Comparison of ENCODE assay signal across 2 cellular contexts in the genomic region with DNA sequence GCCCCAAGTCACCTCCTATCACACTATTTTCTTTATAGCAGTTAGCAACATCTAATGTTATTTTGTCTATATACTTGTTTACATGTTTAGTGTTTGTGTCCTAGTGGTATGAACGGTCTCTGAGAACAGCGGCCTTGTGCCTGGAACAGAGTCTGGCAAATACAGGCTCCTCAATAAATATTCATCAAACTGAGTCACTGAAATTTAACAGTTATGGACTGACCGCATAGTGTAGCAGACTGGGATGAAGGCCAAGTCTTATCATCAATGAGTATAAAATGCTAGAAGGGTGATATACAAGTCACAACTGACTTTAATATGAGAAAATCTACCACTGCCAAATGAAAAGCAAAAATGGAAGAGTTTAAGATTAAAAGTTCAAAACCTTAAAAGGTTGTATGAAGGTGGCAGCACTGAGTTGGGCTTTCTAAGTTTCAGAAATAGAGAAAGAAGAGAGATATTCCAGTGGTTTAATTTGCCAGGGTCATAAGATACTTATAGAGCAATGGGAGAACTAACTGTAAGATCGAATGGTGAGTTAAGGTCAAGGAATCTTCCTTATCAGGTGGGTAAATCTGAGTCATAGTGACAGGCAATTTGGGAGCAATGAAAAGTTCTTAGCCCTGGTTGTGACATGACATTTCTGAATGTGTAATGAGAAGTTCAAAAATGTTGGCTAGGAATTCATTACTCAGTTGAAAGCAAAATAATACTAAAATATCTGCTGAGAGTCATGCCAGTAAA.
TF ChIP-seq lines count a peak whose summit lies in the region.

No MANE protein-coding gene starts in this region.

TF ChIP-seq in A549, 52 proteins besides CTCF, POLR2A, EP300 and RAD21:
- no peak for TF ChIP-seq CHD2 (IDR thresholded peaks at IDR 0.05; ENCODE audit: low read length, partially characterized antibody)
- no peak for TF ChIP-seq SMC3 (IDR thresholded peaks at IDR 0.05)
- TF ChIP-seq FOSL2 (IDR thresholded peaks at IDR 0.05): no peak
- peak; percentile 64 for TF ChIP-seq FOSL2 (CRISPR knock-in tag; IDR thresholded peaks at IDR 0.05)
- TF ChIP-seq CEBPB (IDR thresholded peaks at IDR 0.05): 0 out of 4 replicates have a peak, but pooled peaks of 1 of the 2 experiments have one; percentile 33
- TF ChIP-seq, protein P1, sequence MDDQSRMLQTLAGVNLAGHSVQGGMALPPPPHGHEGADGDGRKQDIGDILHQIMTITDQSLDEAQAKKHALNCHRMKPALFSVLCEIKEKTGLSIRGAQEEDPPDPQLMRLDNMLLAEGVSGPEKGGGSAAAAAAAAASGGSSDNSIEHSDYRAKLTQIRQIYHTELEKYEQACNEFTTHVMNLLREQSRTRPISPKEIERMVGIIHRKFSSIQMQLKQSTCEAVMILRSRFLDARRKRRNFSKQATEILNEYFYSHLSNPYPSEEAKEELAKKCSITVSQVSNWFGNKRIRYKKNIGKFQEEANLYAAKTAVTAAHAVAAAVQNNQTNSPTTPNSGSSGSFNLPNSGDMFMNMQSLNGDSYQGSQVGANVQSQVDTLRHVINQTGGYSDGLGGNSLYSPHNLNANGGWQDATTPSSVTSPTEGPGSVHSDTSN (IDR thresholded peaks at IDR 0.05): no peak
- TF ChIP-seq MYC (IDR thresholded peaks at IDR 0.05; ENCODE audit: borderline replicate concordance, low read length): no peak
- TF ChIP-seq KDM1A (IDR thresholded peaks at IDR 0.05; ENCODE audit: low read depth): no peak
- peak; percentile 30; the same call in 1 of the 2 replicates for TF ChIP-seq GATA3 (IDR thresholded peaks at IDR 0.05; ENCODE audit: borderline replicate concordance)
- TF ChIP-seq, protein P2, sequence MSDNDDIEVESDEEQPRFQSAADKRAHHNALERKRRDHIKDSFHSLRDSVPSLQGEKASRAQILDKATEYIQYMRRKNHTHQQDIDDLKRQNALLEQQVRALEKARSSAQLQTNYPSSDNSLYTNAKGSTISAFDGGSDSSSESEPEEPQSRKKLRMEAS (IDR thresholded peaks at IDR 0.05): no peak
- no peak for TF ChIP-seq KDM5A (IDR thresholded peaks at IDR 0.05)
- TF ChIP-seq CBX2 (IDR thresholded peaks at IDR 0.05; ENCODE audit: borderline replicate concordance, low read depth): no peak
- TF ChIP-seq FOSB (CRISPR knock-in tag; IDR thresholded peaks at IDR 0.05): no peak
- peak; percentile 61 for TF ChIP-seq NFE2L2 (conservative IDR thresholded peaks at IDR 0.05; ENCODE audit: low read length)
- peak; percentile 30 for TF ChIP-seq MAFK (IDR thresholded peaks at IDR 0.05; ENCODE audit: partially characterized antibody)
- TF ChIP-seq JUNB (IDR thresholded peaks at IDR 0.05): no peak

TF ChIP-seq in HepG2, 621 proteins besides CTCF, POLR2A, EP300 and RAD21:
- TF ChIP-seq ZNF335 (CRISPR knock-in tag; IDR thresholded peaks at IDR 0.05) (no peak), HOXA9 (CRISPR knock-in tag; IDR thresholded peaks at IDR 0.05; ENCODE audit: borderline replicate concordance) (no peak), ZSCAN29 (CRISPR knock-in tag; conservative IDR thresholded peaks at IDR 0.05) (no peak), MXI1 (IDR thresholded peaks at IDR 0.05; ENCODE audit: borderline replicate concordance, low read depth, low read length) (no peak), ZNF234 (CRISPR knock-in tag; conservative IDR thresholded peaks at IDR 0.05) (no peak), CHD4 (IDR thresholded peaks at IDR 0.05; ENCODE audit: borderline replicate concordance, low read length) (no peak), NAIF1 (CRISPR knock-in tag; IDR thresholded peaks at IDR 0.05; ENCODE audit: borderline replicate concordance) (no peak)
- TF ChIP-seq, protein P3, sequence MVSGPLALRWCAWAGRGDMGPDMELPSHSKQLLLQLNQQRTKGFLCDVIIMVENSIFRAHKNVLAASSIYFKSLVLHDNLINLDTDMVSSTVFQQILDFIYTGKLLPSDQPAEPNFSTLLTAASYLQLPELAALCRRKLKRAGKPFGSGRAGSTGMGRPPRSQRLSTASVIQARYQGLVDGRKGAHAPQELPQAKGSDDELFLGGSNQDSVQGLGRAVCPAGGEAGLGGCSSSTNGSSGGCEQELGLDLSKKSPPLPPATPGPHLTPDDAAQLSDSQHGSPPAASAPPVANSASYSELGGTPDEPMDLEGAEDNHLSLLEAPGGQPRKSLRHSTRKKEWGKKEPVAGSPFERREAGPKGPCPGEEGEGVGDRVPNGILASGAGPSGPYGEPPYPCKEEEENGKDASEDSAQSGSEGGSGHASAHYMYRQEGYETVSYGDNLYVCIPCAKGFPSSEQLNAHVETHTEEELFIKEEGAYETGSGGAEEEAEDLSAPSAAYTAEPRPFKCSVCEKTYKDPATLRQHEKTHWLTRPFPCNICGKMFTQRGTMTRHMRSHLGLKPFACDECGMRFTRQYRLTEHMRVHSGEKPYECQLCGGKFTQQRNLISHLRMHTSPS (CRISPR knock-in tag; IDR thresholded peaks at IDR 0.05; ENCODE audit: low read depth): no peak
- TF ChIP-seq, protein P4, sequence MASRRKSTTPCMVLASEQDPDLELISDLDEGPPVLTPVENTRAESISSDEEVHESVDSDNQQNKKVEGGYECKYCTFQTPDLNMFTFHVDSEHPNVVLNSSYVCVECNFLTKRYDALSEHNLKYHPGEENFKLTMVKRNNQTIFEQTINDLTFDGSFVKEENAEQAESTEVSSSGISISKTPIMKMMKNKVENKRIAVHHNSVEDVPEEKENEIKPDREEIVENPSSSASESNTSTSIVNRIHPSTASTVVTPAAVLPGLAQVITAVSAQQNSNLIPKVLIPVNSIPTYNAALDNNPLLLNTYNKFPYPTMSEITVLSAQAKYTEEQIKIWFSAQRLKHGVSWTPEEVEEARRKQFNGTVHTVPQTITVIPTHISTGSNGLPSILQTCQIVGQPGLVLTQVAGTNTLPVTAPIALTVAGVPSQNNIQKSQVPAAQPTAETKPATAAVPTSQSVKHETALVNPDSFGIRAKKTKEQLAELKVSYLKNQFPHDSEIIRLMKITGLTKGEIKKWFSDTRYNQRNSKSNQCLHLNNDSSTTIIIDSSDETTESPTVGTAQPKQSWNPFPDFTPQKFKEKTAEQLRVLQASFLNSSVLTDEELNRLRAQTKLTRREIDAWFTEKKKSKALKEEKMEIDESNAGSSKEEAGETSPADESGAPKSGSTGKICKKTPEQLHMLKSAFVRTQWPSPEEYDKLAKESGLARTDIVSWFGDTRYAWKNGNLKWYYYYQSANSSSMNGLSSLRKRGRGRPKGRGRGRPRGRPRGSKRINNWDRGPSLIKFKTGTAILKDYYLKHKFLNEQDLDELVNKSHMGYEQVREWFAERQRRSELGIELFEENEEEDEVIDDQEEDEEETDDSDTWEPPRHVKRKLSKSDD (CRISPR knock-in tag; IDR thresholded peaks at IDR 0.05; ENCODE audit: low read depth): no peak
- TF ChIP-seq, protein P5, sequence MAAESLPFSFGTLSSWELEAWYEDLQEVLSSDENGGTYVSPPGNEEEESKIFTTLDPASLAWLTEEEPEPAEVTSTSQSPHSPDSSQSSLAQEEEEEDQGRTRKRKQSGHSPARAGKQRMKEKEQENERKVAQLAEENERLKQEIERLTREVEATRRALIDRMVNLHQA (CRISPR knock-in tag; IDR thresholded peaks at IDR 0.05): no peak
- TF ChIP-seq, protein P6, sequence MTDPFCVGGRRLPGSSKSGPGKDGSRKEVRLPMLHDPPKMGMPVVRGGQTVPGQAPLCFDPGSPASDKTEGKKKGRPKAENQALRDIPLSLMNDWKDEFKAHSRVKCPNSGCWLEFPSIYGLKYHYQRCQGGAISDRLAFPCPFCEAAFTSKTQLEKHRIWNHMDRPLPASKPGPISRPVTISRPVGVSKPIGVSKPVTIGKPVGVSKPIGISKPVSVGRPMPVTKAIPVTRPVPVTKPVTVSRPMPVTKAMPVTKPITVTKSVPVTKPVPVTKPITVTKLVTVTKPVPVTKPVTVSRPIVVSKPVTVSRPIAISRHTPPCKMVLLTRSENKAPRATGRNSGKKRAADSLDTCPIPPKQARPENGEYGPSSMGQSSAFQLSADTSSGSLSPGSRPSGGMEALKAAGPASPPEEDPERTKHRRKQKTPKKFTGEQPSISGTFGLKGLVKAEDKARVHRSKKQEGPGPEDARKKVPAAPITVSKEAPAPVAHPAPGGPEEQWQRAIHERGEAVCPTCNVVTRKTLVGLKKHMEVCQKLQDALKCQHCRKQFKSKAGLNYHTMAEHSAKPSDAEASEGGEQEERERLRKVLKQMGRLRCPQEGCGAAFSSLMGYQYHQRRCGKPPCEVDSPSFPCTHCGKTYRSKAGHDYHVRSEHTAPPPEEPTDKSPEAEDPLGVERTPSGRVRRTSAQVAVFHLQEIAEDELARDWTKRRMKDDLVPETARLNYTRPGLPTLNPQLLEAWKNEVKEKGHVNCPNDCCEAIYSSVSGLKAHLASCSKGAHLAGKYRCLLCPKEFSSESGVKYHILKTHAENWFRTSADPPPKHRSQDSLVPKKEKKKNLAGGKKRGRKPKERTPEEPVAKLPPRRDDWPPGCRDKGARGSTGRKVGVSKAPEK (CRISPR knock-in tag; IDR thresholded peaks at IDR 0.05; ENCODE audit: borderline replicate concordance): no peak
